ENCODE assay signal across 1 cellular context in the genomic region with DNA sequence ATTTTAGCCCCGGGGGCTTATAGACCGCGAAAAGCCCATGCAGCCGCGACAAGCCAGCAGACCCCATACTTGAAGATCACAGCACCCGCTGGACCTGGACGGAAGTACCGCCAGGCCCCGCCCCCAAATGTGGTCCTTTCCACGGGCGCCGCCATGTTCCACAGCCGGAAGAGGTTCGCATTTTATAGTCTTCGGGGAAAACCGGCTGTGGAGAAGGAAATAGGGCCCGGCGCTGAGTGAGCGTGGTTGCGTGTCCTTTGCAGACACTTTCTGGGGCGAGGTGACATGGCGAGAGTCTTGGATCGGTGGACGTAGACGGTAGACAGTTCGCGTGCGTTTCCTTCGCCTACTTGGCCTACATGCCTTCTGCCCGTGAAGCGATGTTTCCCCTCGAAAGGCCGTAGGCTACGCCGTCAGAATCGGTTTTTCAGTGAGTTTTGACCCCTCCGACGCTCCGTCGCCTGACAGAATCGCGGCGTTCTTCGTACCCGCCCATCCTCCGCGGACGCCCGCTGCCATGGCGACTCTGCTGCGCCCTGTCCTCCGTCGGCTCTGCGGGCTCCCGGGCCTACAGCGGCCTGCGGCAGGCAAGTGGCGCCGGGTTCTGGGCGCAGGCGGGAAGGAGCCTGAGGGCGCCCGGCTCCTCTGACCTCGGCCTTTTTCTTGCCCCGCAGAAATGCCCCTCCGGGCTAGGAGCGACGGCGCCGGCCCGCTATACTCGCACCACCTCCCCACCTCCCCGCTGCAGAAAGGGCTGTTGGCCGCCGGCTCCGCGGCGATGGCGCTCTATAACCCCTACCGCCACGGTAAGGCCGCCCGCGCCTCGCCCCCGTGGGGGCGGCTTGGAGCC.
TF ChIP-seq lines count a peak whose summit lies in the region.

A gene (plus strand): TSS at position 498 of the 850 bp plus-strand sequence. CDS start 20 bp downstream, at position 518.
A gene with protein sequence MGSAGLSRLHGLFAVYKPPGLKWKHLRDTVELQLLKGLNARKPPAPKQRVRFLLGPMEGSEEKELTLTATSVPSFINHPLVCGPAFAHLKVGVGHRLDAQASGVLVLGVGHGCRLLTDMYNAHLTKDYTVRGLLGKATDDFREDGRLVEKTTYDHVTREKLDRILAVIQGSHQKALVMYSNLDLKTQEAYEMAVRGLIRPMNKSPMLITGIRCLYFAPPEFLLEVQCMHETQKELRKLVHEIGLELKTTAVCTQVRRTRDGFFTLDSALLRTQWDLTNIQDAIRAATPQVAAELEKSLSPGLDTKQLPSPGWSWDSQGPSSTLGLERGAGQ (minus strand): TSS at position 106 of the 850 bp plus-strand sequence. CDS start 39 bp downstream, at position 67.

TF ChIP-seq in K562, 482 proteins besides CTCF, POLR2A, EP300 and RAD21 (continued from another document and continues in another):
- TF ChIP-seq, protein P1, sequence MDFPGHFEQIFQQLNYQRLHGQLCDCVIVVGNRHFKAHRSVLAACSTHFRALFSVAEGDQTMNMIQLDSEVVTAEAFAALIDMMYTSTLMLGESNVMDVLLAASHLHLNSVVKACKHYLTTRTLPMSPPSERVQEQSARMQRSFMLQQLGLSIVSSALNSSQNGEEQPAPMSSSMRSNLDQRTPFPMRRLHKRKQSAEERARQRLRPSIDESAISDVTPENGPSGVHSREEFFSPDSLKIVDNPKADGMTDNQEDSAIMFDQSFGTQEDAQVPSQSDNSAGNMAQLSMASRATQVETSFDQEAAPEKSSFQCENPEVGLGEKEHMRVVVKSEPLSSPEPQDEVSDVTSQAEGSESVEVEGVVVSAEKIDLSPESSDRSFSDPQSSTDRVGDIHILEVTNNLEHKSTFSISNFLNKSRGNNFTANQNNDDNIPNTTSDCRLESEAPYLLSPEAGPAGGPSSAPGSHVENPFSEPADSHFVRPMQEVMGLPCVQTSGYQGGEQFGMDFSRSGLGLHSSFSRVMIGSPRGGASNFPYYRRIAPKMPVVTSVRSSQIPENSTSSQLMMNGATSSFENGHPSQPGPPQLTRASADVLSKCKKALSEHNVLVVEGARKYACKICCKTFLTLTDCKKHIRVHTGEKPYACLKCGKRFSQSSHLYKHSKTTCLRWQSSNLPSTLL (IDR thresholded peaks at IDR 0.05), result no peak
- TF ChIP-seq ZNF324 (CRISPR knock-in tag; IDR thresholded peaks at IDR 0.05) (peak; percentile 23; the same call in 1 of the 2 replicates), JUND (IDR thresholded peaks at IDR 0.05; ENCODE audit: borderline replicate concordance, low read depth, low read length) (peak; percentile 87), JUND (tag; IDR thresholded peaks at IDR 0.05; ENCODE audit: borderline replicate concordance, low read depth, low read length) (peak; percentile 90; the same call in 2 of the 3 replicates), ZNF586 (CRISPR knock-in tag; conservative IDR thresholded peaks at IDR 0.05) (no peak), ZNF696 (CRISPR knock-in tag; conservative IDR thresholded peaks at IDR 0.05) (no peak), ZNF253 (CRISPR knock-in tag; conservative IDR thresholded peaks at IDR 0.05) (no peak), SAFB (IDR thresholded peaks at IDR 0.05; ENCODE audit: borderline replicate concordance, low read depth, low read length) (peak; percentile 55; the same call in 1 of the 2 replicates), ZNF121 (CRISPR knock-in tag; conservative IDR thresholded peaks at IDR 0.05) (no peak), ZZZ3 (IDR thresholded peaks at IDR 0.05) (no peak), NELFE (IDR thresholded peaks at IDR 0.05; ENCODE audit: insufficient read depth, insufficient read length) (no peak), STAT5B (CRISPR knock-in tag; IDR thresholded peaks at IDR 0.05) (no peak), ZSCAN29 (IDR thresholded peaks at IDR 0.05) (no peak), HMGN3 (IDR thresholded peaks at IDR 0.05; ENCODE audit: borderline replicate concordance, extremely low read depth, insufficient read length, low read depth, low read length) (no peak), ZNF707 (CRISPR knock-in tag; conservative IDR thresholded peaks at IDR 0.05) (no peak; the same call in none of the 2 replicates), SNIP1 (IDR thresholded peaks at IDR 0.05; ENCODE audit: low read depth) (no peak), KLF10 (CRISPR knock-in tag; IDR thresholded peaks at IDR 0.05) (no peak), PURB (CRISPR knock-in tag; IDR thresholded peaks at IDR 0.05; ENCODE audit: low read depth) (no peak), NR3C1 (CRISPR knock-in tag; IDR thresholded peaks at IDR 0.05) (no peak), FOXK1 (CRISPR knock-in tag; IDR thresholded peaks at IDR 0.05; ENCODE audit: borderline replicate concordance) (no peak), MEF2A (IDR thresholded peaks at IDR 0.05; ENCODE audit: control insufficient read depth, low read depth, low read length) (no peak), KHSRP (IDR thresholded peaks at IDR 0.05) (no peak), FOSL1 (tag; conservative IDR thresholded peaks at IDR 0.05) (no peak), ZEB2 (IDR thresholded peaks at IDR 0.05) (no peak), PTTG1 (tag; IDR thresholded peaks at IDR 0.05; ENCODE audit: low read depth) (no peak), MCM5 (IDR thresholded peaks at IDR 0.05; ENCODE audit: low read depth) (no peak), TRIM28 (IDR thresholded peaks at IDR 0.05) (no peak), ARNT (IDR thresholded peaks at IDR 0.05) (no peak), SMAD1 (IDR thresholded peaks at IDR 0.05; ENCODE audit: low read depth, low read length, partially characterized antibody) (peak; percentile 54)
- TF ChIP-seq, protein P2, sequence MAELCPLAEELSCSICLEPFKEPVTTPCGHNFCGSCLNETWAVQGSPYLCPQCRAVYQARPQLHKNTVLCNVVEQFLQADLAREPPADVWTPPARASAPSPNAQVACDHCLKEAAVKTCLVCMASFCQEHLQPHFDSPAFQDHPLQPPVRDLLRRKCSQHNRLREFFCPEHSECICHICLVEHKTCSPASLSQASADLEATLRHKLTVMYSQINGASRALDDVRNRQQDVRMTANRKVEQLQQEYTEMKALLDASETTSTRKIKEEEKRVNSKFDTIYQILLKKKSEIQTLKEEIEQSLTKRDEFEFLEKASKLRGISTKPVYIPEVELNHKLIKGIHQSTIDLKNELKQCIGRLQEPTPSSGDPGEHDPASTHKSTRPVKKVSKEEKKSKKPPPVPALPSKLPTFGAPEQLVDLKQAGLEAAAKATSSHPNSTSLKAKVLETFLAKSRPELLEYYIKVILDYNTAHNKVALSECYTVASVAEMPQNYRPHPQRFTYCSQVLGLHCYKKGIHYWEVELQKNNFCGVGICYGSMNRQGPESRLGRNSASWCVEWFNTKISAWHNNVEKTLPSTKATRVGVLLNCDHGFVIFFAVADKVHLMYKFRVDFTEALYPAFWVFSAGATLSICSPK (IDR thresholded peaks at IDR 0.05; ENCODE audit: borderline replicate concordance), result no peak
- TF ChIP-seq, protein P3, sequence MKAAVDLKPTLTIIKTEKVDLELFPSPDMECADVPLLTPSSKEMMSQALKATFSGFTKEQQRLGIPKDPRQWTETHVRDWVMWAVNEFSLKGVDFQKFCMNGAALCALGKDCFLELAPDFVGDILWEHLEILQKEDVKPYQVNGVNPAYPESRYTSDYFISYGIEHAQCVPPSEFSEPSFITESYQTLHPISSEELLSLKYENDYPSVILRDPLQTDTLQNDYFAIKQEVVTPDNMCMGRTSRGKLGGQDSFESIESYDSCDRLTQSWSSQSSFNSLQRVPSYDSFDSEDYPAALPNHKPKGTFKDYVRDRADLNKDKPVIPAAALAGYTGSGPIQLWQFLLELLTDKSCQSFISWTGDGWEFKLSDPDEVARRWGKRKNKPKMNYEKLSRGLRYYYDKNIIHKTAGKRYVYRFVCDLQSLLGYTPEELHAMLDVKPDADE (conservative IDR thresholded peaks at IDR 0.05; ENCODE audit: control insufficient read depth, low read depth, low read length), result no peak
- TF ChIP-seq, protein P4, sequence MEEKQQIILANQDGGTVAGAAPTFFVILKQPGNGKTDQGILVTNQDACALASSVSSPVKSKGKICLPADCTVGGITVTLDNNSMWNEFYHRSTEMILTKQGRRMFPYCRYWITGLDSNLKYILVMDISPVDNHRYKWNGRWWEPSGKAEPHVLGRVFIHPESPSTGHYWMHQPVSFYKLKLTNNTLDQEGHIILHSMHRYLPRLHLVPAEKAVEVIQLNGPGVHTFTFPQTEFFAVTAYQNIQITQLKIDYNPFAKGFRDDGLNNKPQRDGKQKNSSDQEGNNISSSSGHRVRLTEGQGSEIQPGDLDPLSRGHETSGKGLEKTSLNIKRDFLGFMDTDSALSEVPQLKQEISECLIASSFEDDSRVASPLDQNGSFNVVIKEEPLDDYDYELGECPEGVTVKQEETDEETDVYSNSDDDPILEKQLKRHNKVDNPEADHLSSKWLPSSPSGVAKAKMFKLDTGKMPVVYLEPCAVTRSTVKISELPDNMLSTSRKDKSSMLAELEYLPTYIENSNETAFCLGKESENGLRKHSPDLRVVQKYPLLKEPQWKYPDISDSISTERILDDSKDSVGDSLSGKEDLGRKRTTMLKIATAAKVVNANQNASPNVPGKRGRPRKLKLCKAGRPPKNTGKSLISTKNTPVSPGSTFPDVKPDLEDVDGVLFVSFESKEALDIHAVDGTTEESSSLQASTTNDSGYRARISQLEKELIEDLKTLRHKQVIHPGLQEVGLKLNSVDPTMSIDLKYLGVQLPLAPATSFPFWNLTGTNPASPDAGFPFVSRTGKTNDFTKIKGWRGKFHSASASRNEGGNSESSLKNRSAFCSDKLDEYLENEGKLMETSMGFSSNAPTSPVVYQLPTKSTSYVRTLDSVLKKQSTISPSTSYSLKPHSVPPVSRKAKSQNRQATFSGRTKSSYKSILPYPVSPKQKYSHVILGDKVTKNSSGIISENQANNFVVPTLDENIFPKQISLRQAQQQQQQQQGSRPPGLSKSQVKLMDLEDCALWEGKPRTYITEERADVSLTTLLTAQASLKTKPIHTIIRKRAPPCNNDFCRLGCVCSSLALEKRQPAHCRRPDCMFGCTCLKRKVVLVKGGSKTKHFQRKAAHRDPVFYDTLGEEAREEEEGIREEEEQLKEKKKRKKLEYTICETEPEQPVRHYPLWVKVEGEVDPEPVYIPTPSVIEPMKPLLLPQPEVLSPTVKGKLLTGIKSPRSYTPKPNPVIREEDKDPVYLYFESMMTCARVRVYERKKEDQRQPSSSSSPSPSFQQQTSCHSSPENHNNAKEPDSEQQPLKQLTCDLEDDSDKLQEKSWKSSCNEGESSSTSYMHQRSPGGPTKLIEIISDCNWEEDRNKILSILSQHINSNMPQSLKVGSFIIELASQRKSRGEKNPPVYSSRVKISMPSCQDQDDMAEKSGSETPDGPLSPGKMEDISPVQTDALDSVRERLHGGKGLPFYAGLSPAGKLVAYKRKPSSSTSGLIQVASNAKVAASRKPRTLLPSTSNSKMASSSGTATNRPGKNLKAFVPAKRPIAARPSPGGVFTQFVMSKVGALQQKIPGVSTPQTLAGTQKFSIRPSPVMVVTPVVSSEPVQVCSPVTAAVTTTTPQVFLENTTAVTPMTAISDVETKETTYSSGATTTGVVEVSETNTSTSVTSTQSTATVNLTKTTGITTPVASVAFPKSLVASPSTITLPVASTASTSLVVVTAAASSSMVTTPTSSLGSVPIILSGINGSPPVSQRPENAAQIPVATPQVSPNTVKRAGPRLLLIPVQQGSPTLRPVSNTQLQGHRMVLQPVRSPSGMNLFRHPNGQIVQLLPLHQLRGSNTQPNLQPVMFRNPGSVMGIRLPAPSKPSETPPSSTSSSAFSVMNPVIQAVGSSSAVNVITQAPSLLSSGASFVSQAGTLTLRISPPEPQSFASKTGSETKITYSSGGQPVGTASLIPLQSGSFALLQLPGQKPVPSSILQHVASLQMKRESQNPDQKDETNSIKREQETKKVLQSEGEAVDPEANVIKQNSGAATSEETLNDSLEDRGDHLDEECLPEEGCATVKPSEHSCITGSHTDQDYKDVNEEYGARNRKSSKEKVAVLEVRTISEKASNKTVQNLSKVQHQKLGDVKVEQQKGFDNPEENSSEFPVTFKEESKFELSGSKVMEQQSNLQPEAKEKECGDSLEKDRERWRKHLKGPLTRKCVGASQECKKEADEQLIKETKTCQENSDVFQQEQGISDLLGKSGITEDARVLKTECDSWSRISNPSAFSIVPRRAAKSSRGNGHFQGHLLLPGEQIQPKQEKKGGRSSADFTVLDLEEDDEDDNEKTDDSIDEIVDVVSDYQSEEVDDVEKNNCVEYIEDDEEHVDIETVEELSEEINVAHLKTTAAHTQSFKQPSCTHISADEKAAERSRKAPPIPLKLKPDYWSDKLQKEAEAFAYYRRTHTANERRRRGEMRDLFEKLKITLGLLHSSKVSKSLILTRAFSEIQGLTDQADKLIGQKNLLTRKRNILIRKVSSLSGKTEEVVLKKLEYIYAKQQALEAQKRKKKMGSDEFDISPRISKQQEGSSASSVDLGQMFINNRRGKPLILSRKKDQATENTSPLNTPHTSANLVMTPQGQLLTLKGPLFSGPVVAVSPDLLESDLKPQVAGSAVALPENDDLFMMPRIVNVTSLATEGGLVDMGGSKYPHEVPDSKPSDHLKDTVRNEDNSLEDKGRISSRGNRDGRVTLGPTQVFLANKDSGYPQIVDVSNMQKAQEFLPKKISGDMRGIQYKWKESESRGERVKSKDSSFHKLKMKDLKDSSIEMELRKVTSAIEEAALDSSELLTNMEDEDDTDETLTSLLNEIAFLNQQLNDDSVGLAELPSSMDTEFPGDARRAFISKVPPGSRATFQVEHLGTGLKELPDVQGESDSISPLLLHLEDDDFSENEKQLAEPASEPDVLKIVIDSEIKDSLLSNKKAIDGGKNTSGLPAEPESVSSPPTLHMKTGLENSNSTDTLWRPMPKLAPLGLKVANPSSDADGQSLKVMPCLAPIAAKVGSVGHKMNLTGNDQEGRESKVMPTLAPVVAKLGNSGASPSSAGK (IDR thresholded peaks at IDR 0.05), result no peak
- TF ChIP-seq, protein P5, sequence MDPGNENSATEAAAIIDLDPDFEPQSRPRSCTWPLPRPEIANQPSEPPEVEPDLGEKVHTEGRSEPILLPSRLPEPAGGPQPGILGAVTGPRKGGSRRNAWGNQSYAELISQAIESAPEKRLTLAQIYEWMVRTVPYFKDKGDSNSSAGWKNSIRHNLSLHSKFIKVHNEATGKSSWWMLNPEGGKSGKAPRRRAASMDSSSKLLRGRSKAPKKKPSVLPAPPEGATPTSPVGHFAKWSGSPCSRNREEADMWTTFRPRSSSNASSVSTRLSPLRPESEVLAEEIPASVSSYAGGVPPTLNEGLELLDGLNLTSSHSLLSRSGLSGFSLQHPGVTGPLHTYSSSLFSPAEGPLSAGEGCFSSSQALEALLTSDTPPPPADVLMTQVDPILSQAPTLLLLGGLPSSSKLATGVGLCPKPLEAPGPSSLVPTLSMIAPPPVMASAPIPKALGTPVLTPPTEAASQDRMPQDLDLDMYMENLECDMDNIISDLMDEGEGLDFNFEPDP (CRISPR knock-in tag; IDR thresholded peaks at IDR 0.05), result no peak; the same call in 1 of the 2 replicates
- TF ChIP-seq, protein P6, sequence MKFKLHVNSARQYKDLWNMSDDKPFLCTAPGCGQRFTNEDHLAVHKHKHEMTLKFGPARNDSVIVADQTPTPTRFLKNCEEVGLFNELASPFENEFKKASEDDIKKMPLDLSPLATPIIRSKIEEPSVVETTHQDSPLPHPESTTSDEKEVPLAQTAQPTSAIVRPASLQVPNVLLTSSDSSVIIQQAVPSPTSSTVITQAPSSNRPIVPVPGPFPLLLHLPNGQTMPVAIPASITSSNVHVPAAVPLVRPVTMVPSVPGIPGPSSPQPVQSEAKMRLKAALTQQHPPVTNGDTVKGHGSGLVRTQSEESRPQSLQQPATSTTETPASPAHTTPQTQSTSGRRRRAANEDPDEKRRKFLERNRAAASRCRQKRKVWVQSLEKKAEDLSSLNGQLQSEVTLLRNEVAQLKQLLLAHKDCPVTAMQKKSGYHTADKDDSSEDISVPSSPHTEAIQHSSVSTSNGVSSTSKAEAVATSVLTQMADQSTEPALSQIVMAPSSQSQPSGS (CRISPR knock-in tag; IDR thresholded peaks at IDR 0.05), result no peak
